Comparison of ENCODE assay signal across 14 cellular contexts in genomic region chr16:90009172-90009899, GRCh38. TPM values are rescaled to one million over a fixed set of nuclear protein-coding genes. Genes with fewer than 3 reads are reported as not detected.
DNase-seq lines count a peak whose midpoint lies in the region; ATAC-seq and TF ChIP-seq lines count a peak whose summit lies in the region.
"Had no signal": no experiment of that assay in that cellular context is flagged by ENCODE, and none has a peak within 500 bp of the region (broad histone marks: within the 10 kb centered on the region; RNA-seq: fewer than 3 reads in every experiment).

No MANE protein-coding gene starts in this region.

- no peaks in the 10 kb centered on the region for H3K27me3 ChIP-seq in CD8-positive, alpha-beta T cell (ENCODE audit: insufficient read depth, low read length)

- H3K4me1 ChIP-seq in CD8-positive, alpha-beta T cell (ENCODE audit: insufficient read depth, low read length), result peaks cover 21% of the 10 kb centered on the region

- peak overlapping the region; percentile 71 for H3K27ac Mint-ChIP-seq in CD8-positive, alpha-beta T cell
- H3K27ac Mint-ChIP-seq in activated naive CD8-positive, alpha-beta T cell treated with anti-CD3 and anti-CD28 coated beads, Interleukin-2, amount 10 ng/mL, durations not matched to agents 7 days and 5 days, result peak overlapping the region; percentile 82
- no peak overlapping the region for H3K27ac Mint-ChIP-seq in natural killer cell treated with Interleukin-12 subunit alpha and Interleukin-12 subunit beta and Interleukin-15 and Interleukin-18, amount 100 ng/mL, for 72 hours
- H3K27ac Mint-ChIP-seq: progenitor cell of endocrine pancreas had no signal

- no peaks in the 10 kb centered on the region for H3K36me3 ChIP-seq in CD8-positive, alpha-beta T cell (ENCODE audit: insufficient read depth, low read length)

- CTCF ChIA-PET in CD8-positive, alpha-beta T cell (lab: Charles Lee), result interaction anchor here (0.9 to 1.3 kb wide), 3 partner anchors 9 to 75 kb away, joined by 3 to 4 read pairs (median 3); no protein-coding TSS in a partner anchor

- TF ChIP-seq CTCF in CD8-positive, alpha-beta T cell (IDR thresholded peaks at IDR 0.05), result no peak

- no peak for ATAC-seq in CD8-positive, alpha-beta T cell
- ATAC-seq in GM19351 (IDR thresholded peaks at IDR 0.05; ENCODE audit: unreplicated experiment), result peak; percentile 9
- ATAC-seq in activated naive CD8-positive, alpha-beta T cell treated with anti-CD3 and anti-CD28 coated beads, Interleukin-2, amount 10 ng/mL, durations not matched to agents 7 days and 5 days (ENCODE audit: low read depth), result peak; percentile 44
- peak in 1 of 2 donors; percentile 52 for ATAC-seq in natural killer cell treated with Interleukin-12 subunit alpha and Interleukin-12 subunit beta and Interleukin-15 and Interleukin-18, amount 100 ng/mL, for 72 hours
- ATAC-seq: HCT116, Panc1 had no signal

- no peak for DNase-seq in CD8-positive, alpha-beta T cell
- DNase-seq in activated naive CD8-positive, alpha-beta T cell treated with anti-CD3 and anti-CD28 coated beads, Interleukin-2, amount 10 ng/mL, durations not matched to agents 7 days and 5 days, result no peak
- DNase-seq in natural killer cell treated with Interleukin-12 subunit alpha and Interleukin-12 subunit beta and Interleukin-15 and Interleukin-18, amount 100 ng/mL, for 72 hours (ENCODE audit: low spot score), result no peak
- DNase-seq in NCI-H1694 treated with DMSO at 0.1 percent for 48 hours (lab: John Stamatoyannopoulos, UW) (no peak), cerebellar nuclear complex (lab: John Stamatoyannopoulos, UW) (no peak), NCI-H2196 (lab: John Stamatoyannopoulos, UW; ENCODE audit: unreplicated experiment) (no peak), T-helper 9 cell (no peak)
- DNase-seq: left cardiac atrium, NCI-H2029, NCI-H748 treated with DMSO at 0.1 percent for 48 hours had no signal

- H3K4me3 Mint-ChIP-seq in CD8-positive, alpha-beta T cell, result peak overlapping the region; percentile 80
- peak overlapping the region; percentile 70 for H3K4me3 Mint-ChIP-seq in activated naive CD8-positive, alpha-beta T cell treated with anti-CD3 and anti-CD28 coated beads, Interleukin-2, amount 10 ng/mL, durations not matched to agents 7 days and 5 days
- peak overlapping the region; percentile 41 for H3K4me3 Mint-ChIP-seq in natural killer cell treated with Interleukin-12 subunit alpha and Interleukin-12 subunit beta and Interleukin-15 and Interleukin-18, amount 100 ng/mL, for 72 hours

- intact Hi-C loops in CD8-positive, alpha-beta T cell (cut with DNase I, micrococcal nuclease), result no loop called here

- no peaks in the 10 kb centered on the region for H3K9me3 ChIP-seq in CD8-positive, alpha-beta T cell (ENCODE audit: low read length)

- no peaks in the 10 kb centered on the region for H3K9me3 Mint-ChIP-seq in CD8-positive, alpha-beta T cell
- H3K9me3 Mint-ChIP-seq in activated naive CD8-positive, alpha-beta T cell treated with anti-CD3 and anti-CD28 coated beads, Interleukin-2, amount 10 ng/mL, durations not matched to agents 7 days and 5 days, result no peaks in the 10 kb centered on the region
- H3K9me3 Mint-ChIP-seq in natural killer cell treated with Interleukin-12 subunit alpha and Interleukin-12 subunit beta and Interleukin-15 and Interleukin-18, amount 100 ng/mL, for 72 hours, result no peaks in the 10 kb centered on the region

- peak overlapping the region; percentile 50 for H3K4me3 ChIP-seq in CD8-positive, alpha-beta T cell (ENCODE audit: low read depth, low read length)

- H3K27me3 Mint-ChIP-seq in CD8-positive, alpha-beta T cell (ENCODE audit: low read depth), result no peaks in the 10 kb centered on the region
- peaks cover 18% of the 10 kb centered on the region for H3K27me3 Mint-ChIP-seq in activated naive CD8-positive, alpha-beta T cell treated with anti-CD3 and anti-CD28 coated beads, Interleukin-2, amount 10 ng/mL, durations not matched to agents 7 days and 5 days
- H3K27me3 Mint-ChIP-seq in natural killer cell treated with Interleukin-12 subunit alpha and Interleukin-12 subunit beta and Interleukin-15 and Interleukin-18, amount 100 ng/mL, for 72 hours, result peaks cover 0 to 7% of the 10 kb centered on the region in 2 donors
- H3K27me3 Mint-ChIP-seq: progenitor cell of endocrine pancreas had no signal

- POLR2A ChIA-PET in CD8-positive, alpha-beta T cell (lab: Charles Lee), result interaction anchor here (0.8 kb wide), 2 partner anchors 25 to 38 kb away, joined by 3 read pairs; no protein-coding TSS in a partner anchor
- POLR2A ChIA-PET in activated naive CD8-positive, alpha-beta T cell treated with anti-CD3 and anti-CD28 coated beads, Interleukin-2, amount 10 ng/mL, durations not matched to agents 7 days and 5 days (lab: Charles Lee), result interaction anchor here (1.0 to 1.1 kb wide), 2 partner anchors 36 to 86 kb away, joined by 6 to 8 read pairs; partner anchors contain the start of gene TUBB3

- H3K4me1 Mint-ChIP-seq in CD8-positive, alpha-beta T cell (ENCODE audit: low read depth), result peaks cover 20% of the 10 kb centered on the region
- peaks cover 15% of the 10 kb centered on the region for H3K4me1 Mint-ChIP-seq in activated naive CD8-positive, alpha-beta T cell treated with anti-CD3 and anti-CD28 coated beads, Interleukin-2, amount 10 ng/mL, durations not matched to agents 7 days and 5 days
- peaks cover 11 to 13% of the 10 kb centered on the region in 2 donors for H3K4me1 Mint-ChIP-seq in natural killer cell treated with Interleukin-12 subunit alpha and Interleukin-12 subunit beta and Interleukin-15 and Interleukin-18, amount 100 ng/mL, for 72 hours (ENCODE audit: low read depth in 2 of 2)

- H3K36me3 Mint-ChIP-seq in CD8-positive, alpha-beta T cell, result no peaks in the 10 kb centered on the region
- no peaks in the 10 kb centered on the region for H3K36me3 Mint-ChIP-seq in activated naive CD8-positive, alpha-beta T cell treated with anti-CD3 and anti-CD28 coated beads, Interleukin-2, amount 10 ng/mL, durations not matched to agents 7 days and 5 days
- no peaks in the 10 kb centered on the region for H3K36me3 Mint-ChIP-seq in natural killer cell treated with Interleukin-12 subunit alpha and Interleukin-12 subunit beta and Interleukin-15 and Interleukin-18, amount 100 ng/mL, for 72 hours

- H3K27ac ChIP-seq in CD8-positive, alpha-beta T cell (ENCODE audit: low read depth, low read length), result no peak overlapping the region

RNA-seq across cellular contexts. Expression of gene DBNDD1, which starts 9.9 kb away (rescaled TPM):
- 1 to 10 TPM in 1 of 2 experiments, under 1 TPM in 1; 0.58 to 1.2 TPM for total RNA-seq in CD8-positive, alpha-beta T cell
- 1 to 10 TPM in 1 of 2 experiments, under 1 TPM in 1; 0.62 to 1.2 TPM for total RNA-seq in activated naive CD8-positive, alpha-beta T cell treated with anti-CD3 and anti-CD28 coated beads, Interleukin-2, amount 10 ng/mL, durations not matched to agents 7 days and 5 days
- total RNA-seq in natural killer cell treated with Interleukin-12 subunit alpha and Interleukin-12 subunit beta and Interleukin-15 and Interleukin-18, amount 100 ng/mL, for 72 hours, result not detected

Comparison
In these comparisons a context has a peak if more than half of its experiments do, and no peak if none do; other contexts are left out.
1. H3K27ac Mint-ChIP-seq: peak in CD8-positive, alpha-beta T cell (single experiment) and activated naive CD8-positive, alpha-beta T cell treated with anti-CD3 and anti-CD28 coated beads, Interleukin-2, amount 10 ng/mL, durations not matched to agents 7 days and 5 days (single experiment); none in natural killer cell treated with Interleukin-12 subunit alpha and Interleukin-12 subunit beta and Interleukin-15 and Interleukin-18, amount 100 ng/mL, for 72 hours (0 of 2).
2. Peak in every context shown above with its lines, with median percentiles within 50 percentile points of each other: H3K4me3 Mint-ChIP-seq.